17 cellular contexts compared by ENCODE assay signal in genomic region chr10:121112618-121113384, GRCh38.
DNase-seq lines count a peak whose midpoint lies in the region; ATAC-seq, FAIRE-seq and TF ChIP-seq lines count a peak whose summit lies in the region.
"Had no signal": no experiment of that assay in that cellular context is flagged by ENCODE, and none has a peak within 500 bp of the region (broad histone marks: within the 10 kb centered on the region; RNA-seq: fewer than 3 reads in every experiment).

No MANE protein-coding gene starts in this region.

- no peaks in the 10 kb centered on the region for H3K9me3 ChIP-seq in H9 (ENCODE audit: control insufficient read depth, low read depth, low read length)
- H3K9me3 ChIP-seq: prostate gland had no signal

- no peak overlapping the region for H3K56ac ChIP-seq in H9 (ENCODE audit: insufficient read length, low read depth, low read length)

- H2BK15ac ChIP-seq in H9 (ENCODE audit: low read depth, low read length), result no peak overlapping the region; the same call in 1 of the 2 replicates

- TF ChIP-seq CTCF in H9 (conservative IDR thresholded peaks at IDR 0.05) (no peak), choroid plexus epithelial cell (conservative IDR thresholded peaks at IDR 0.05; ENCODE audit: low read depth, low read length) (peak; percentile 13), omental fat pad (IDR thresholded peaks at IDR 0.05) (no peak)

- peak overlapping the region in 1 of 3 experiments; percentile 59; a peak in 1 of 7 replicates for H3K27ac Mint-ChIP-seq in H9

- H3K27ac ChIP-seq in H9 (ENCODE audit: insufficient read length, low read depth, low read length), result no peak overlapping the region
- H3K27ac ChIP-seq: BLaER1 treated with 17β-estradiol and CSF1 and Interleukin-3, amounts not matched to agents 10 nM and 100 nM; prostate gland had no signal

- H3K23ac ChIP-seq in H9 (ENCODE audit: insufficient read length, low read depth, low read length), result no peak overlapping the region

- H2BK120ac ChIP-seq in H9 (ENCODE audit: low read depth, low read length, poor library complexity, severe bottlenecking), result no peak overlapping the region

- peak; percentile 7 for ATAC-seq in omental fat pad (ENCODE audit: low FRiP score)
- ATAC-seq in GM21619 (IDR thresholded peaks at IDR 0.05; ENCODE audit: unreplicated experiment), result no peak
- ATAC-seq in GM18517 (IDR thresholded peaks at IDR 0.05; ENCODE audit: unreplicated experiment), result no peak

- no peaks in the 10 kb centered on the region for H3K79me2 ChIP-seq in H9 (ENCODE audit: insufficient read depth, low read length)

- H3K27me3 Mint-ChIP-seq in H9 (ENCODE audit: low read depth), result no peaks in the 10 kb centered on the region

- H4K91ac ChIP-seq in H9 (ENCODE audit: insufficient read length, low read depth, low read length), result no peak overlapping the region

- no peaks in the 10 kb centered on the region for H4K20me1 ChIP-seq in H9 (ENCODE audit: control insufficient read depth, insufficient read depth, insufficient read length)
- H4K20me1 ChIP-seq: BLaER1 treated with 17β-estradiol and CSF1 and Interleukin-3, amounts not matched to agents 10 nM and 100 nM had no signal

- H4K5ac ChIP-seq in H9 (ENCODE audit: insufficient read length, low read depth, low read length), result no peak overlapping the region

- peaks cover 11 to 16% of the 10 kb centered on the region in 2 experiments for H3K9me3 Mint-ChIP-seq in H9

- H2BK20ac ChIP-seq in H9 (ENCODE audit: low read depth, low read length, poor library complexity, severe bottlenecking), result no peak overlapping the region

- H3K4ac ChIP-seq in H9 (ENCODE audit: low read depth, low read length), result no peak overlapping the region

- no peak overlapping the region for H2BK5ac ChIP-seq in H9 (ENCODE audit: insufficient read length, low read length)

- H3K27me3 ChIP-seq in H9 (ENCODE audit: insufficient read depth, low read length), result no peaks in the 10 kb centered on the region
- H3K27me3 ChIP-seq: BLaER1 treated with 17β-estradiol and CSF1 and Interleukin-3, amounts not matched to agents 10 nM and 100 nM had no signal

- H3K4me3 Mint-ChIP-seq in H9, result no peak overlapping the region

- H3K4me3 ChIP-seq in choroid plexus epithelial cell (ENCODE audit: low read depth, low read length), result no peak overlapping the region
- H3K4me3 ChIP-seq: BLaER1 treated with 17β-estradiol and CSF1 and Interleukin-3, amounts not matched to agents 10 nM and 100 nM; prostate gland had no signal

- no CpG with 5 or more reads among the region's 10 CpGs for WGBS in H9 (ENCODE audit: extremely low coverage, insufficient read length, low lambda C conversion rate)

- H3K9ac ChIP-seq in H9 (ENCODE audit: extremely low read depth, insufficient read length, low read length), result no peak overlapping the region
- H3K9ac ChIP-seq: BLaER1 treated with 17β-estradiol and CSF1 and Interleukin-3, amounts not matched to agents 10 nM and 100 nM had no signal

- no peak for FAIRE-seq in GM19239 (lab: Jason Lieb, UNC)

- H2BK12ac ChIP-seq in H9 (ENCODE audit: insufficient read length, low read depth, low read length), result no peak overlapping the region

- H3T11ph ChIP-seq in H9 (ENCODE audit: low read length), result no peak overlapping the region

- no peak overlapping the region for H2AFZ ChIP-seq in H9 (ENCODE audit: low read length)

- no peak overlapping the region for H3K18ac ChIP-seq in H9 (ENCODE audit: insufficient read length, low read depth, low read length)

- H3K23me2 ChIP-seq in H9 (ENCODE audit: insufficient read length, low read depth, low read length, poor library complexity, severe bottlenecking), result no peaks in the 10 kb centered on the region

- no peak overlapping the region for H4K8ac ChIP-seq in H9 (replicated peaks; ENCODE audit: insufficient read length, low read depth, low read length)

- no peaks in the 10 kb centered on the region for H3K4me1 ChIP-seq in H9 (ENCODE audit: insufficient read depth, low read length)
- H3K4me1 ChIP-seq: prostate gland had no signal

- no peak overlapping the region for H2AK5ac ChIP-seq in H9 (ENCODE audit: insufficient read length, low read length)

- peaks cover 0 to 8% (median 0%) of the 10 kb centered on the region in 3 experiments; a peak in 4 of 7 replicates for H3K36me3 Mint-ChIP-seq in H9 (ENCODE audit: insufficient read depth in 1 of 3, low read depth in 3 of 3)

- no peaks in the 10 kb centered on the region for H3K79me1 ChIP-seq in H9 (ENCODE audit: insufficient read depth, low read depth, low read length, poor library complexity, severe bottlenecking)

- DNase-seq in H9 (peak; percentile 52), NCI-H146 treated with DMSO at 0.1 percent for 48 hours (lab: John Stamatoyannopoulos, UW; ENCODE audit: unreplicated experiment) (peak; percentile 94), choroid plexus epithelial cell (ENCODE audit: low read depth) (peak; percentile 16), omental fat pad (ENCODE audit: low spot score) (no peak), GM19239 (ENCODE audit: insufficient read length, low spot score) (no peak)
- DNase-seq: activated CD8-positive, alpha-beta memory T cell treated with anti-CD3 and anti-CD28 coated beads for 24 hours; activated naive CD4-positive, alpha-beta T cell; central memory CD4-positive, alpha-beta T cell; hypothalamus; IMR-90; NCI-H2081; stimulated activated CD4-positive, alpha-beta T cell treated with anti-CD3 and anti-CD28 coated beads, Interleukin-2, amount 100 ng/mL, for 48 hours; stimulated activated naive CD4-positive, alpha-beta T cell had no signal

- peak overlapping the region; percentile 24; the same call in 1 of the 2 replicates for H3K14ac ChIP-seq in H9 (ENCODE audit: insufficient read depth, low read length)

- H3K4me2 ChIP-seq in H9 (ENCODE audit: insufficient read depth, insufficient read length, low read length), result no peak overlapping the region
- H3K4me2 ChIP-seq: BLaER1 treated with 17β-estradiol and CSF1 and Interleukin-3, amounts not matched to agents 10 nM and 100 nM had no signal

- H3K4me1 Mint-ChIP-seq in H9, result peaks cover 12 to 13% of the 10 kb centered on the region in 2 experiments

Comparison
In these comparisons a context has a peak if more than half of its experiments do, and no peak if none do; other contexts are left out.
1. DNase-seq: peak in H9 (single experiment), NCI-H146 treated with DMSO at 0.1 percent for 48 hours (single experiment) and choroid plexus epithelial cell (single experiment); none in omental fat pad (single experiment) and GM19239 (single experiment).